In genomic region chr4:128309585-128309984, GRCh38 we compare ENCODE assay signal across 16 cellular contexts. TPM values are rescaled to one million over a fixed set of nuclear protein-coding genes. Genes with fewer than 3 reads are reported as not detected.
DNase-seq lines count a peak whose midpoint lies in the region; ATAC-seq, FAIRE-seq and TF ChIP-seq lines count a peak whose summit lies in the region.
"Had no signal": no experiment of that assay in that cellular context is flagged by ENCODE, and none has a peak within 500 bp of the region (broad histone marks: within the 10 kb centered on the region; RNA-seq: fewer than 3 reads in every experiment).

No MANE protein-coding gene starts in this region.

- no peaks in the 10 kb centered on the region for H3K36me3 Mint-ChIP-seq in endodermal cell (ENCODE audit: low read depth)
- H3K36me3 Mint-ChIP-seq in activated T-helper 17 cell treated with anti-CD3 and anti-CD28 coated beads, Interleukin-2, amount 50 U/mL, for 72 hours (ENCODE audit: low read depth): no peaks in the 10 kb centered on the region

- intact Hi-C loops in IMR-90 (cut with micrococcal nuclease) (no loop called here), sciatic nerve (cut with DNase I) (no loop called here)

- TF ChIP-seq POLR2A in IMR-90 (IDR thresholded peaks at IDR 0.05; ENCODE audit: low read depth, low read length) (no peak), upper lobe of left lung (IDR thresholded peaks at IDR 0.05) (no peak)

- in situ Hi-C loops in IMR-90 (cut with MboI; ENCODE audit: low sequenced_read_pairs): no loop called here

- no peaks in the 10 kb centered on the region for H3K79me1 ChIP-seq in IMR-90 (ENCODE audit: low read depth in 1 of 2, low read length in 2 of 2)

- DNase-seq in IMR-90 (no peak), endodermal cell (no peak), sciatic nerve (ENCODE audit: low spot score) (no peak), foreskin keratinocyte (no peak), upper lobe of left lung (no peak)
- DNase-seq: AML-193; CD4-positive, CD25-positive, alpha-beta regulatory T cell; DMS79; GM23248; NCI-H1436; NCI-H2029 treated with DMSO at 0.1 percent for 48 hours had no signal

- peak overlapping the region; percentile 43; the same call in 1 of the 2 replicates for H2AK5ac ChIP-seq in IMR-90 (ENCODE audit: low read depth, low read length)

- no peak for TF ChIP-seq CTCF in IMR-90 (conservative IDR thresholded peaks at IDR 0.05; ENCODE audit: low read depth, low read length)
- TF ChIP-seq CTCF in endodermal cell (conservative IDR thresholded peaks at IDR 0.05): no peak
- TF ChIP-seq CTCF in foreskin keratinocyte (conservative IDR thresholded peaks at IDR 0.05): no peak
- no peak for TF ChIP-seq CTCF in upper lobe of left lung (IDR thresholded peaks at IDR 0.05)

- H3K4me3 ChIP-seq in IMR-90 (ENCODE audit: insufficient read depth, low read depth, low read length): no peak overlapping the region
- no peak overlapping the region for H3K4me3 ChIP-seq in endodermal cell (ENCODE audit: low read length)
- no peak overlapping the region for H3K4me3 ChIP-seq in upper lobe of left lung
- H3K4me3 ChIP-seq: GM12878, GM23248 had no signal

- H3K27me3 ChIP-seq in IMR-90 (ENCODE audit: control insufficient read depth, insufficient read depth, low read length) (no peaks in the 10 kb centered on the region), endodermal cell (ENCODE audit: control insufficient read depth, insufficient read depth, low read length, poor library complexity, severe bottlenecking) (no peaks in the 10 kb centered on the region), foreskin keratinocyte (no peaks in the 10 kb centered on the region), upper lobe of left lung (no peaks in the 10 kb centered on the region)

- peak overlapping the region; percentile 61 for H3K27ac Mint-ChIP-seq in endodermal cell
- no peak overlapping the region for H3K27ac Mint-ChIP-seq in activated T-helper 17 cell treated with anti-CD3 and anti-CD28 coated beads, Interleukin-2, amount 50 U/mL, for 72 hours
- H3K27ac Mint-ChIP-seq: CD4-positive, CD25-positive, alpha-beta regulatory T cell had no signal

- H3K9ac ChIP-seq in IMR-90 (ENCODE audit: low read depth, low read length) (no peak overlapping the region), endodermal cell (ENCODE audit: extremely low read depth, low read length, poor library complexity, severe bottlenecking) (no peak overlapping the region)
- H3K9ac ChIP-seq: GM23248 had no signal

- peak; percentile 13 for FAIRE-seq in islet of Langerhans (lab: Jason Lieb, UNC)
- FAIRE-seq: GM12878, GM19239 had no signal

- H3K4ac ChIP-seq in IMR-90 (ENCODE audit: low read depth, low read length): no peak overlapping the region

- POLR2A ChIA-PET in IMR-90 (lab: Charles Lee; ENCODE audit: unreplicated experiment): no interaction called here

- H3K9me3 ChIP-seq in IMR-90 (ENCODE audit: control insufficient read depth, insufficient read depth, low read length) (no peaks in the 10 kb centered on the region), endodermal cell (ENCODE audit: control insufficient read depth, low read length) (no peaks in the 10 kb centered on the region), upper lobe of left lung (no peaks in the 10 kb centered on the region)

- no TSS peak for BruUV-seq in IMR-90 (replicated peaks; lab: Mats Ljungman, UMichigan)

- H3K4me3 Mint-ChIP-seq in endodermal cell: no peak overlapping the region
- H3K4me3 Mint-ChIP-seq in activated T-helper 17 cell treated with anti-CD3 and anti-CD28 coated beads, Interleukin-2, amount 50 U/mL, for 72 hours: no peak overlapping the region
- H3K4me3 Mint-ChIP-seq: CD4-positive, CD25-positive, alpha-beta regulatory T cell had no signal

- TF ChIP-seq RAD21 in IMR-90 (IDR thresholded peaks at IDR 0.05; ENCODE audit: low read length): no peak

- H3K9me1 ChIP-seq in IMR-90 (ENCODE audit: insufficient read depth, low read length): peaks cover 2% of the 10 kb centered on the region

- dilution Hi-C loops in IMR-90 (cut with HindIII; ENCODE audit: low sequenced_read_pairs, unreplicated experiment): no loop called here

- no peaks in the 10 kb centered on the region for H4K20me1 ChIP-seq in IMR-90 (ENCODE audit: insufficient read depth, low read length)

- no peak for ATAC-seq in IMR-90 (ENCODE audit: low read depth)
- ATAC-seq in sciatic nerve: peak; percentile 75
- no peak for ATAC-seq in foreskin keratinocyte
- no peak for ATAC-seq in activated T-helper 17 cell treated with anti-CD3 and anti-CD28 coated beads, Interleukin-2, amount 50 U/mL, for 72 hours (replicated peaks)
- ATAC-seq in upper lobe of left lung (ENCODE audit: low FRiP score in 2 of 2): no peak
- ATAC-seq in GM19463 (IDR thresholded peaks at IDR 0.05; ENCODE audit: unreplicated experiment): no peak
- ATAC-seq: GM12878 had no signal

- no peak overlapping the region; a peak in 1 of 4 replicates for H4K8ac ChIP-seq in IMR-90 (ENCODE audit: low read depth in 2 of 2, low read length in 2 of 2)

- no peak for TF ChIP-seq EP300 in upper lobe of left lung (IDR thresholded peaks at IDR 0.05)

- no peak overlapping the region for H2BK120ac ChIP-seq in IMR-90 (ENCODE audit: low read depth, low read length)

- H2BK5ac ChIP-seq in IMR-90 (ENCODE audit: low read depth, low read length, poor library complexity, severe bottlenecking): peak overlapping the region; percentile 69

- no peaks in the 10 kb centered on the region for H3K9me3 Mint-ChIP-seq in endodermal cell
- no peaks in the 10 kb centered on the region for H3K9me3 Mint-ChIP-seq in activated T-helper 17 cell treated with anti-CD3 and anti-CD28 coated beads, Interleukin-2, amount 50 U/mL, for 72 hours
- H3K9me3 Mint-ChIP-seq: CD4-positive, CD25-positive, alpha-beta regulatory T cell had no signal

- H2AK9ac ChIP-seq in IMR-90 (replicated peaks; ENCODE audit: low read depth, low read length, poor library complexity): no peak overlapping the region

- peak overlapping the region; percentile 35; the same call in 1 of the 2 replicates for H4K5ac ChIP-seq in IMR-90 (ENCODE audit: low read depth, low read length)

- no peak overlapping the region for H3K4me2 ChIP-seq in IMR-90 (ENCODE audit: low read depth, low read length)

- H3K14ac ChIP-seq in IMR-90 (replicated peaks; ENCODE audit: low read depth, low read length): no peak overlapping the region

- peaks cover 4% of the 10 kb centered on the region; the same call in 1 of the 2 replicates for H3K36me3 ChIP-seq in IMR-90 (ENCODE audit: control insufficient read depth, insufficient read depth, low read length)
- H3K36me3 ChIP-seq in endodermal cell (ENCODE audit: control insufficient read depth, insufficient read depth, low read length): no peaks in the 10 kb centered on the region
- H3K36me3 ChIP-seq in upper lobe of left lung: no peaks in the 10 kb centered on the region

- H2BK15ac ChIP-seq in IMR-90 (ENCODE audit: low read depth, low read length): 0 out of 3 replicates have a peak overlapping the region, but pooled peaks have one; percentile 45

- H3K23ac ChIP-seq in IMR-90 (ENCODE audit: low read depth, low read length): no peak overlapping the region

- peaks cover 10% of the 10 kb centered on the region for H3K4me1 ChIP-seq in IMR-90 (ENCODE audit: control insufficient read depth, insufficient read depth, low read length)
- no peaks in the 10 kb centered on the region for H3K4me1 ChIP-seq in endodermal cell (ENCODE audit: control insufficient read depth, insufficient read depth, low read length)
- peaks cover 9% of the 10 kb centered on the region for H3K4me1 ChIP-seq in foreskin keratinocyte
- no peaks in the 10 kb centered on the region for H3K4me1 ChIP-seq in upper lobe of left lung

- H4K91ac ChIP-seq in IMR-90 (ENCODE audit: insufficient read depth, low read depth, low read length): no peak overlapping the region; the same call in 1 of the 2 replicates

- H3K4me1 Mint-ChIP-seq in endodermal cell: peaks cover 18% of the 10 kb centered on the region
- H3K4me1 Mint-ChIP-seq in activated T-helper 17 cell treated with anti-CD3 and anti-CD28 coated beads, Interleukin-2, amount 50 U/mL, for 72 hours: no peaks in the 10 kb centered on the region
- H3K4me1 Mint-ChIP-seq: CD4-positive, CD25-positive, alpha-beta regulatory T cell had no signal

- CTCF ChIA-PET in IMR-90 (lab: Yijun Ruan, JAX): interaction anchor here (0.6 to 1.4 kb wide), 2 partner anchors 9 to 18 kb away, joined by 3 to 4 read pairs; no protein-coding TSS in a partner anchor

- H3K18ac ChIP-seq in IMR-90 (ENCODE audit: low read depth, low read length): peak overlapping the region; percentile 60

- H3K27me3 Mint-ChIP-seq in endodermal cell (ENCODE audit: insufficient read depth): no peaks in the 10 kb centered on the region
- H3K27me3 Mint-ChIP-seq in activated T-helper 17 cell treated with anti-CD3 and anti-CD28 coated beads, Interleukin-2, amount 50 U/mL, for 72 hours: no peaks in the 10 kb centered on the region
- H3K27me3 Mint-ChIP-seq: CD4-positive, CD25-positive, alpha-beta regulatory T cell had no signal

- peak overlapping the region; percentile 29; the same call in 1 of the 2 replicates for H2BK20ac ChIP-seq in IMR-90 (ENCODE audit: low read depth, low read length)

- H3K56ac ChIP-seq in IMR-90 (ENCODE audit: extremely low read depth, insufficient read depth, low read length): no peak overlapping the region

- H3K27ac ChIP-seq in IMR-90 (ENCODE audit: insufficient read depth, low read length) (no peak overlapping the region), endodermal cell (ENCODE audit: low read depth, low read length) (no peak overlapping the region), foreskin keratinocyte (no peak overlapping the region), upper lobe of left lung (no peak overlapping the region)
- H3K27ac ChIP-seq: GM23248 had no signal

- no peak overlapping the region for H2AFZ ChIP-seq in IMR-90 (replicated peaks; ENCODE audit: low read length, poor library complexity)
- H2AFZ ChIP-seq: GM23248 had no signal

TF ChIP-seq in IMR-90, 13 proteins besides CTCF, POLR2A, EP300 and RAD21 (continues in another document):
- TF ChIP-seq SMC3 (IDR thresholded peaks at IDR 0.05; ENCODE audit: low read depth, low read length): no peak

RNA-seq across cellular contexts. Expression of gene PGRMC2, which starts 22.0 kb away (rescaled TPM):
- total RNA-seq in IMR-90 (2012; rRNA removed) (13.4 and 24.4 TPM in 2 replicates), endodermal cell (10 to 100 TPM; 57.0 to 68.5 TPM), sciatic nerve (53.9 TPM), foreskin keratinocyte (35.8 and 38.1 TPM in 2 replicates), upper lobe of left lung (10 to 100 TPM in 4 of 6 donors, 1 to 10 TPM in 2; 6.3 to 56.0 (median 36.5) TPM)
- polyA plus RNA-seq in IMR-90 (2012; rRNA removed) (21.9 and 40.7 TPM in 2 replicates), foreskin keratinocyte (54.7 and 57.7 TPM in 2 replicates)
- 8.0 and 8.9 TPM in 2 replicates for polyA plus RNA-seq in IMR-90 (2012; cell fraction: cytosol; rRNA removed)
- 2.2 and 19.3 TPM in 2 replicates for polyA plus RNA-seq in IMR-90 (2012; cell fraction: nucleus; rRNA removed; ENCODE audit: low replicate concordance)
- polyA plus RNA-seq in endodermal cell (2013, experiment 1 of 2): 68.7 TPM
- polyA plus RNA-seq in endodermal cell (2013, experiment 2 of 2): 70.6 TPM
- 10 to 100 TPM; 43.0 to 61.8 TPM for total RNA-seq in activated T-helper 17 cell treated with anti-CD3 and anti-CD28 coated beads, Interleukin-2, amount 50 U/mL, for 72 hours
